Comparison of ENCODE assay signal across 8 cellular contexts in the genomic region with DNA sequence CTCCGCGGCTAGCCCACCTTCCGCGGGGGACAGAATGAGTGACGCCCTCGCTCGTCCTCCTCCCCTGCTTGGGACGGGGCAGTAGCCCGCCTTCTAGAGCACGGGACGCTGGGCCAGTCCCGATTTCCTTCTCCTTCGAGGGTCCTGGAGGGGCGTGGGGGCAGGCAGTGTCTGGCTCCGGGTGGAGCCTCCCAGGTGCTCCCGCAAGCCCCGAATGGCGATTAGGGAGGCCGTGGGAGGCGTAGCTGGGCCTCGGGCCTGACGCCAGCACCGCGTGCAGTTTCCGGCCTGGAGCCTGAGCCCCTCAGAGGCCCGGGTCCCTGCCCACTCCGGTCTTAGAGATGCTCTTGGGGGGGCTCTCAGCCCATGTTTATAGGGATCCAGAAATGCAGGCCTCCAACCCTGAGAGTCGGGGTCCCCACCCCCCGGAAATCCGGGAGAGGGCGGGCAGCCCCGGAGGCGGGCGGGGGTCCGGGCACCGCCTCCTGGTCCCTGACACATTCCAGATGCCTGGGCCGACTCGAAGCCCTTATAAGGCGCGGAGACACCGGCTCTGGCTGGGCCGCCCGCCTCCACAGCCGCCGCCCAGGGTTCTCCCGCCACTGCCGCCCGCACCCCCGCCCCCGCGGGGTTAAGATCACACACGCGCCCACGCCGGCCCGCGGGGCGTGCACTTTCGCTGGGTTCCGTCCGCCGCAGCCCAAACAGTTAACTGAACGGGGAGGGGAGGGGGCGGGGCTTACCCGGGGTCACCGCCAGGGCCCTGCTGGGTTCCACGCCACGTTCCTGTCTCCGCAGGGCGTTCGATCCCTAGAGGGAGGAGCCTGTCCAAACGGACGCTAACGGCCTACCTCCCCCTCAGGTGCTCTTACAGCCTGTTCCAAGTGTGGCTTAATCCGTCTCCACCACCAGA. TPM values are rescaled to one million over a fixed set of nuclear protein-coding genes. Genes with fewer than 3 reads are reported as not detected.
DNase-seq lines count a peak whose midpoint lies in the region; ATAC-seq lines count a peak whose summit lies in the region.

No MANE protein-coding gene starts in this region.

- H3K4me3 ChIP-seq in CD8-positive, alpha-beta memory T cell (ENCODE audit: low read length) = peak overlapping the region; percentile 94

- POLR2A ChIA-PET in CD8-positive, alpha-beta memory T cell (lab: Charles Lee) = interaction anchor here (2.6 kb wide), 1 partner anchor 10 kb away, joined by 14 read pairs; no protein-coding TSS in a partner anchor

- H3K4me3 Mint-ChIP-seq in CD8-positive, alpha-beta memory T cell = peak overlapping the region; percentile 86 to 99 (median 97)

- H3K9me3 Mint-ChIP-seq in CD8-positive, alpha-beta memory T cell = peaks cover 0 to 5% (median 0%) of the 10 kb centered on the region in 5 donors

- CTCF ChIA-PET in CD8-positive, alpha-beta memory T cell (lab: Charles Lee) = interaction anchor here (2.1 to 3.7 kb wide), 2 partner anchors 7 to 13 kb away, joined by 6 to 29 read pairs; a partner anchor contains a TSS

- peaks cover 0 to 24% of the 10 kb centered on the region in 2 donors for H3K27me3 Mint-ChIP-seq in CD8-positive, alpha-beta memory T cell

- peak; percentile 88 to 93 (median 91) for DNase-seq in CD8-positive, alpha-beta memory T cell
- DNase-seq in MV-4-11 (lab: John Stamatoyannopoulos, UW) = peak; percentile 98
- DNase-seq in activated CD4-positive, alpha-beta T cell treated with anti-CD3 and anti-CD28 coated beads for 24 hours (ENCODE audit: low read depth in 2 of 2) = peak; percentile 58 to 72
- peak; percentile 67 for DNase-seq in cerebellar cortex (ENCODE audit: low spot score)
- peak; percentile 75 for DNase-seq in kidney glomerular epithelial cell (lab: John Stamatoyannopoulos, UW)
- DNase-seq in stimulated activated CD4-positive, alpha-beta T cell treated with anti-CD3 and anti-CD28 coated beads, Interleukin-15, amount 100 ng/mL, for 48 hours (ENCODE audit: low read depth in 2 of 2) = peak; percentile 68 to 85
- no peak for DNase-seq in NCI-H446 treated with DMSO at 0.1 percent for 48 hours (lab: John Stamatoyannopoulos, UW)

- H3K36me3 ChIP-seq in CD8-positive, alpha-beta memory T cell (ENCODE audit: insufficient read depth, low read length) = peaks cover 8% of the 10 kb centered on the region

- H3K4me1 ChIP-seq in CD8-positive, alpha-beta memory T cell (ENCODE audit: insufficient read depth, low read length) = peaks cover 41% of the 10 kb centered on the region

- no peaks in the 10 kb centered on the region for H3K9me3 ChIP-seq in CD8-positive, alpha-beta memory T cell (ENCODE audit: low read length)

- H3K36me3 Mint-ChIP-seq in CD8-positive, alpha-beta memory T cell = peaks cover 8 to 42% (median 12%) of the 10 kb centered on the region in 3 donors

- peak overlapping the region; percentile 97 for H3K27ac ChIP-seq in CD8-positive, alpha-beta memory T cell (ENCODE audit: low read depth, low read length)

- H3K4me1 Mint-ChIP-seq in CD8-positive, alpha-beta memory T cell = peaks cover 42 to 60% (median 46%) of the 10 kb centered on the region in 3 donors

- peak; percentile 42 for ATAC-seq in GM21619 (IDR thresholded peaks at IDR 0.05; ENCODE audit: unreplicated experiment)

- peak overlapping the region; percentile 92 to 100 (median 98) for H3K27ac Mint-ChIP-seq in CD8-positive, alpha-beta memory T cell

- H3K27me3 ChIP-seq in CD8-positive, alpha-beta memory T cell (ENCODE audit: insufficient read depth, low read length, poor library complexity, severe bottlenecking) = no peaks in the 10 kb centered on the region

RNA-seq across cellular contexts. Expression of a gene that starts 1.5 kb away (rescaled TPM):
- 10 to 100 TPM; 44.2 to 47.8 TPM for total RNA-seq in CD8-positive, alpha-beta memory T cell
- polyA plus RNA-seq in CD8-positive, alpha-beta memory T cell = 77.8 TPM

RNA-seq across cellular contexts. Expression of a gene that starts 12.8 kb away (rescaled TPM):
- total RNA-seq in CD8-positive, alpha-beta memory T cell = not detected
- not detected for polyA plus RNA-seq in CD8-positive, alpha-beta memory T cell

RNA-seq across cellular contexts. Expression of a gene that starts 39.9 kb away (rescaled TPM):
- not detected for total RNA-seq in CD8-positive, alpha-beta memory T cell
- not detected for polyA plus RNA-seq in CD8-positive, alpha-beta memory T cell

RNA-seq across cellular contexts. Expression of a gene that starts 45.0 kb away (rescaled TPM):
- total RNA-seq in CD8-positive, alpha-beta memory T cell = not detected
- polyA plus RNA-seq in CD8-positive, alpha-beta memory T cell = not detected
